Comparison of ENCODE assay signal across 13 cellular contexts in genomic region chr6:96795481-96795880, GRCh38. TPM values are rescaled to one million over a fixed set of nuclear protein-coding genes. Genes with fewer than 3 reads are reported as not detected.
A peak's percentile ranks its signal among the peaks of the same experiment; 100 is the strongest.
DNase-seq lines count a peak whose midpoint lies in the region; ATAC-seq, FAIRE-seq and TF ChIP-seq lines count a peak whose summit lies in the region.
"Had no signal": no experiment of that assay in that cellular context is flagged by ENCODE, and none has a peak within 500 bp of the region (broad histone marks: within the 10 kb centered on the region; RNA-seq: fewer than 3 reads in every experiment).

No MANE protein-coding gene starts in this region.

- POLR2A ChIA-PET in GM12878 (lab: Charles Lee), result interaction anchor here (0.5 to 2.1 kb wide), 5 partner anchors 17 to 244 kb away, joined by 3 to 8 read pairs (median 3); no protein-coding TSS in a partner anchor

- H3K79me2 ChIP-seq in GM12878 (ENCODE audit: control insufficient read depth, insufficient read depth, low read length), result no peaks in the 10 kb centered on the region

- in situ Hi-C loops in GM12878 (cut with MboI) (no loop called here), G401 (cut with HindIII; ENCODE audit: low sequenced_read_pairs) (no loop called here)

- TF ChIP-seq EP300 in GM12878 (IDR thresholded peaks at IDR 0.05; ENCODE audit: borderline replicate concordance in 1 of 2, control insufficient read depth in 1 of 2, low read depth in 2 of 2, low read length in 2 of 2) (peak in 1 of 2 experiments; percentile 72; a peak in 2 of 4 replicates), tibial nerve (IDR thresholded peaks at IDR 0.05) (no peak)

- CTCF ChIA-PET in GM12878 (lab: Yijun Ruan, JAX), result interaction anchor here (1.0 to 3.6 kb wide), 12 partner anchors 11 to 189 kb away, joined by 3 to 17 read pairs (median 4); partner anchors contain the start of gene NDUFAF4

- BruUV-seq in GM12878 (replicated peaks; lab: Mats Ljungman, UMichigan), result no TSS peak

- RAD21 ChIA-PET in GM12878 (lab: Charles Lee; ENCODE audit: unreplicated experiment), result interaction anchor here (0.6 to 2.9 kb wide), 15 partner anchors 12 to 254 kb away, joined by 3 to 30 read pairs (median 5); partner anchors contain the start of genes GPR63 and NDUFAF4

- no peak for TF ChIP-seq CTCF in GM12878 (IDR thresholded peaks at IDR 0.05 in 2 of 3, conservative IDR thresholded peaks at IDR 0.05 in 1 of 3; ENCODE audit: control insufficient read depth in 2 of 3, extremely low read depth in 1 of 3, insufficient read depth in 1 of 3, low read depth in 3 of 3, low read length in 3 of 3)
- no peak for TF ChIP-seq CTCF in tibial nerve (IDR thresholded peaks at IDR 0.05)

- FAIRE-seq in GM12878 (lab: Jason Lieb, UNC), result peak; percentile 84

- H3K9me3 ChIP-seq in GM12878 (replicated peaks; ENCODE audit: control insufficient read depth, insufficient read depth, low read length) (no peaks in the 10 kb centered on the region), tibial nerve (no peaks in the 10 kb centered on the region)
- H3K9me3 ChIP-seq: heart right ventricle, lower lobe of right lung had no signal

- WGBS in GM12878 (ENCODE audit: insufficient coverage, insufficient replicate concordance, low lambda C conversion rate, missing lambda C conversion rate), result 0% methylated on average over 2 of the region's 2 CpGs
- 32 to 41% methylated on average over 2 of the region's 2 CpGs for WGBS in tibial nerve, 2 donors

- SMC1A ChIA-PET in GM12878 (lab: Charles Lee; ENCODE audit: uncharacterized antibody, unreplicated experiment), result interaction anchor here (0.6 to 4.5 kb wide), 21 partner anchors 10 to 264 kb away, joined by 3 to 52 read pairs (median 3); partner anchors contain the start of genes GPR63 and NDUFAF4

- H3K4me2 ChIP-seq in GM12878 (ENCODE audit: control insufficient read depth, insufficient read depth), result peak overlapping the region; percentile 91

- DNase-seq in GM12878 (ENCODE audit: low read depth, low spot score) (peak; percentile 76), COLO829 (ENCODE audit: low spot score) (no peak), G401 (ENCODE audit: low spot score) (no peak), tibial nerve (ENCODE audit: low spot score in 2 of 2) (no peak)
- no peak for DNase-seq in activated CD8-positive, alpha-beta memory T cell treated with anti-CD3 and anti-CD28 coated beads for 24 hours
- DNase-seq: effector memory CD4-positive, alpha-beta T cell; heart right ventricle; lower lobe of right lung; NCI-H1105; NK-92 treated with Interleukin-12 subunit alpha and Interleukin-12 subunit beta, amount 100 ng/mL, for 24 hours had no signal

- H3K27ac ChIP-seq in GM12878 (ENCODE audit: control insufficient read depth, insufficient read depth), result peak overlapping the region; percentile 84
- no peak overlapping the region for H3K27ac ChIP-seq in tibial nerve
- H3K27ac ChIP-seq: heart right ventricle, lower lobe of right lung had no signal

- peak overlapping the region; percentile 74 for H2AFZ ChIP-seq in GM12878 (ENCODE audit: control insufficient read depth, low read depth, low read length)

- ATAC-seq in GM18858 (IDR thresholded peaks at IDR 0.05; ENCODE audit: unreplicated experiment) (peak; percentile 98), GM21723 (IDR thresholded peaks at IDR 0.05; ENCODE audit: unreplicated experiment) (peak; percentile 97), HG03139 (IDR thresholded peaks at IDR 0.05; ENCODE audit: unreplicated experiment) (peak; percentile 96), GM12878 (peak; percentile 98)
- ATAC-seq: heart right ventricle, lower lobe of right lung had no signal

- no peaks in the 10 kb centered on the region for H4K20me1 ChIP-seq in GM12878 (ENCODE audit: control insufficient read depth, insufficient read depth)

- no peak for TF ChIP-seq RAD21 in GM12878 (IDR thresholded peaks at IDR 0.05; ENCODE audit: insufficient read depth, low read depth, low read length)

- H3K36me3 ChIP-seq in GM12878 (ENCODE audit: control insufficient read depth in 2 of 2, insufficient read depth in 2 of 2, low read length in 1 of 2) (peaks cover 0 to 2% of the 10 kb centered on the region in 2 experiments; a peak in 1 of 4 replicates), tibial nerve (no peaks in the 10 kb centered on the region)
- H3K36me3 ChIP-seq: heart right ventricle, lower lobe of right lung had no signal

- intact Hi-C loops in GM12878 (cut with micrococcal nuclease; ENCODE audit: unreplicated experiment), result loop anchor here (1.0 kb wide), 2 partner anchors 41 to 102 kb away; partner anchors contain the start of gene NDUFAF4

- no peak for TF ChIP-seq POLR2A in GM12878 (IDR thresholded peaks at IDR 0.05; ENCODE audit: low read depth, low read length)
- TF ChIP-seq POLR2A in tibial nerve (IDR thresholded peaks at IDR 0.05), result no peak

- 0 out of 2 replicates have a peak overlapping the region, but pooled peaks have one; percentile 2 for H3K4me3 ChIP-seq in GM12878
- H3K4me3 ChIP-seq in tibial nerve, result no peak overlapping the region
- H3K4me3 ChIP-seq: heart right ventricle, lower lobe of right lung had no signal

- H3K27me3 ChIP-seq in GM12878 (replicated peaks in 1 of 2; ENCODE audit: control insufficient read depth in 2 of 2, insufficient read depth in 2 of 2, low read length in 1 of 2), result no peaks in the 10 kb centered on the region
- no peaks in the 10 kb centered on the region for H3K27me3 ChIP-seq in tibial nerve
- H3K27me3 ChIP-seq: heart right ventricle had no signal

- H3K9ac ChIP-seq in GM12878 (ENCODE audit: control insufficient read depth, insufficient read depth, low read length), result peak overlapping the region; percentile 59; the same call in 1 of the 2 replicates

- peaks cover 14% of the 10 kb centered on the region; the same call in 1 of the 2 replicates for H3K4me1 ChIP-seq in GM12878 (ENCODE audit: control insufficient read depth, insufficient read depth, low read length)
- no peaks in the 10 kb centered on the region for H3K4me1 ChIP-seq in tibial nerve
- H3K4me1 ChIP-seq: heart right ventricle, lower lobe of right lung had no signal

TF ChIP-seq in GM12878, 131 proteins besides CTCF, POLR2A, EP300 and RAD21 (continues in another document):
- TF ChIP-seq CHD4 (IDR thresholded peaks at IDR 0.05) (no peak), SPI1 (IDR thresholded peaks at IDR 0.05; ENCODE audit: borderline replicate concordance, insufficient read depth, low read depth, low read length) (peak; percentile 89), MLLT1 (IDR thresholded peaks at IDR 0.05) (no peak; the same call in 1 of the 2 replicates), IRF5 (IDR thresholded peaks at IDR 0.05; ENCODE audit: borderline replicate concordance) (no peak), TBL1XR1 (IDR thresholded peaks at IDR 0.05; ENCODE audit: low read depth, low read length) (no peak), SIX5 (IDR thresholded peaks at IDR 0.05; ENCODE audit: low read depth, low read length, severe bottlenecking) (no peak), ESRRA (IDR thresholded peaks at IDR 0.05; ENCODE audit: low read length) (no peak), ASH2L (IDR thresholded peaks at IDR 0.05; ENCODE audit: borderline replicate concordance, low read depth) (0 out of 2 replicates have a peak, but pooled peaks have one; percentile 29), HCFC1 (IDR thresholded peaks at IDR 0.05; ENCODE audit: low read length) (no peak)

RNA-seq across cellular contexts. Expression of gene GPR63, which starts 41.8 kb away (rescaled TPM):
- total RNA-seq in GM12878 (2013; cell fraction: nucleolus; rRNA removed), result 21.8 and 23.1 TPM in 2 replicates
- total RNA-seq in GM12878 (2014; rRNA removed) (3.7 and 4.3 TPM in 2 replicates), GM12878 (2014; rRNA removed; fragmentation: Illumina TruSeq; extraction: Trizol) (3.7 and 4.0 TPM in 2 replicates), GM12878 (2021) (3.6 and 3.8 TPM in 2 replicates), tibial nerve (1 to 10 TPM in 1 of 4 donors, under 1 TPM in 3; 0.20 to 1.3 (median 0.89) TPM)
- polyA plus RNA-seq in GM12878 (2011; ENCODE audit: low read depth), result 1.2 TPM
- polyA plus RNA-seq in GM12878 (2011; rRNA removed) (6.6 and 7.9 TPM in 2 replicates), GM12878 (2014; fragmentation: Illumina TruSeq; extraction: Trizol) (4.7 and 6.2 TPM in 2 replicates), GM12878 (2014; fragmentation: Nextera tagmentation; extraction: Ambion mirVana) (1 to 10 TPM; 1.6 to 1.7 TPM), GM12878 (2014; rRNA removed) (2.8 and 3.4 TPM in 2 replicates), GM12878 (2016; fragmentation: Nextera tagmentation; extraction: Ambion mirVana) (1 to 10 TPM; 1.9 to 2.3 TPM)
- polyA plus RNA-seq in GM12878 (2011; cell fraction: cytosol; rRNA removed), result 4.0 and 5.0 TPM in 2 replicates
- 6.9 and 7.0 TPM in 2 replicates for polyA plus RNA-seq in GM12878 (2011; cell fraction: nucleus; rRNA removed)
- 1.3 and 1.6 TPM in 2 replicates for polyA plus RNA-seq in GM12878 (2012)
- polyA minus RNA-seq in GM12878 (2011; rRNA and poly(A)+ RNA removed), result 5.9 and 6.0 TPM in 2 replicates
- 2.1 and 2.3 TPM in 2 replicates for polyA minus RNA-seq in GM12878 (2011; cell fraction: cytosol; rRNA and poly(A)+ RNA removed)
- 5.3 and 8.7 TPM in 2 replicates for polyA minus RNA-seq in GM12878 (2011; cell fraction: nucleus; rRNA and poly(A)+ RNA removed)
- total RNA-seq in G401 (2014; rRNA removed; shearing (Covaris generic)), result not detected in 2 replicates
